23 cellular contexts compared by ENCODE assay signal in genomic region chr21:31576428-31576827, GRCh38.
DNase-seq lines count a peak whose midpoint lies in the region; ATAC-seq and TF ChIP-seq lines count a peak whose summit lies in the region.
"Had no signal": no experiment of that assay in that cellular context is flagged by ENCODE, and none has a peak within 500 bp of the region (broad histone marks: within the 10 kb centered on the region; RNA-seq: fewer than 3 reads in every experiment).

No MANE protein-coding gene starts in this region.

- no peaks in the 10 kb centered on the region for H3K36me3 Mint-ChIP-seq in chondrocyte (ENCODE audit: low read depth)

- no peaks in the 10 kb centered on the region for H3K79me2 ChIP-seq in hepatocyte

- peak in 2 of 3 donors; percentile 41 to 59 for DNase-seq in right cardiac atrium
- no peak for DNase-seq in left ventricle myocardium superior
- DNase-seq in NCI-H2171 treated with DMSO at 0.1 percent for 48 hours (lab: John Stamatoyannopoulos, UW) = peak; percentile 56
- DNase-seq in cardiac fibroblast (ENCODE audit: low read depth in 2 of 2) = peak; percentile 29 to 48
- no peak for DNase-seq in hepatocyte (ENCODE audit: low spot score)
- no peak for DNase-seq in foreskin melanocyte
- DNase-seq in chondrocyte (ENCODE audit: low spot score) = no peak
- no peak for DNase-seq in sciatic nerve (ENCODE audit: low spot score)
- DNase-seq: ACHN; activated CD4-positive, alpha-beta memory T cell treated with anti-CD3 and anti-CD28 coated beads, Interleukin-2, amount 10 ng/mL, durations not matched to agents 7 days and 5 days; activated gamma-delta T cell treated with Interleukin-2 at 50 U/mL for 16 hours; activated T-cell treated with anti-CD3 and anti-CD28 coated beads for 4 hours; C1 segment of cervical spinal cord; foreskin fibroblast; KBM-7; NCI-H2081 treated with DMSO at 0.1 percent for 48 hours; NCI-H774; PC-9 had no signal

- H2AFZ ChIP-seq in hepatocyte = no peak overlapping the region
- H2AFZ ChIP-seq: PC-9 had no signal

- intact Hi-C loops in right cardiac atrium (cut with DNase I) = loop anchor here in 1 of 4 donors (10.0 kb wide), 1 partner anchor 232 kb away; the partner anchor contains the start of gene TIAM1
- intact Hi-C loops in left ventricle myocardium superior (cut with micrococcal nuclease) = no loop called here
- intact Hi-C loops in sciatic nerve (cut with DNase I) = no loop called here

- peaks cover 8% of the 10 kb centered on the region for H3K9me3 Mint-ChIP-seq in chondrocyte (ENCODE audit: low read depth)
- H3K9me3 Mint-ChIP-seq: activated CD4-positive, alpha-beta memory T cell treated with anti-CD3 and anti-CD28 coated beads, Interleukin-2, amount 10 ng/mL, durations not matched to agents 7 days and 5 days; dendritic cell treated with granulocyte-macrophage colony-stimulating factor and Interleukin-4, amounts not matched to agents 40 ng/mL and 50 ng/mL, for 4 days; T-helper 1 cell treated with Interleukin-12 subunit alpha and Interleukin-12 subunit beta and Interleukin-4 antibody, amounts not matched to agents 30 μg/mL and 1 μg/mL, for 36 hours had no signal

- 42% methylated on average over 6 of the region's 6 CpGs for WGBS in right cardiac atrium
- 89% methylated on average over 6 of the region's 6 CpGs for WGBS in hepatocyte (ENCODE audit: low lambda C conversion rate, missing lambda C conversion rate)

- H3K27me3 ChIP-seq in right cardiac atrium (ENCODE audit: control insufficient read depth, insufficient read depth) (no peaks in the 10 kb centered on the region), hepatocyte (no peaks in the 10 kb centered on the region)
- H3K27me3 ChIP-seq: breast epithelium, SJCRH30 had no signal

- H3K9me3 ChIP-seq in right cardiac atrium (ENCODE audit: control insufficient read depth, low read length) (peaks cover 1% of the 10 kb centered on the region), hepatocyte (ENCODE audit: low read depth) (no peaks in the 10 kb centered on the region)

- no peaks in the 10 kb centered on the region for H3K9me2 ChIP-seq in hepatocyte (replicated peaks; ENCODE audit: insufficient read depth)

- no peak overlapping the region for H3K27ac Mint-ChIP-seq in chondrocyte (ENCODE audit: unreplicated experiment)
- H3K27ac Mint-ChIP-seq: activated CD4-positive, alpha-beta memory T cell treated with anti-CD3 and anti-CD28 coated beads, Interleukin-2, amount 10 ng/mL, durations not matched to agents 7 days and 5 days; dendritic cell treated with granulocyte-macrophage colony-stimulating factor and Interleukin-4, amounts not matched to agents 40 ng/mL and 50 ng/mL, for 4 days; T-helper 1 cell treated with Interleukin-12 subunit alpha and Interleukin-12 subunit beta and Interleukin-4 antibody, amounts not matched to agents 30 μg/mL and 1 μg/mL, for 36 hours had no signal

- H3K27ac ChIP-seq in right cardiac atrium (ENCODE audit: low read length) (no peak overlapping the region), hepatocyte (no peak overlapping the region)
- H3K27ac ChIP-seq: breast epithelium, PC-9, SJCRH30 had no signal

- H3K4me3 ChIP-seq in right cardiac atrium (ENCODE audit: low read length) = no peak overlapping the region
- H3K4me3 ChIP-seq in cardiac fibroblast (replicated peaks in 1 of 2; ENCODE audit: low read depth in 2 of 2, low read length in 2 of 2) = no peak overlapping the region
- H3K4me3 ChIP-seq in hepatocyte = no peak overlapping the region
- H3K4me3 ChIP-seq: breast epithelium, lung, PC-9, SJCRH30 had no signal

- H3K4me2 ChIP-seq in hepatocyte = no peak overlapping the region
- H3K4me2 ChIP-seq: PC-9 had no signal

- H3K4me3 Mint-ChIP-seq in chondrocyte (ENCODE audit: unreplicated experiment) = no peak overlapping the region
- H3K4me3 Mint-ChIP-seq: activated CD4-positive, alpha-beta memory T cell treated with anti-CD3 and anti-CD28 coated beads, Interleukin-2, amount 10 ng/mL, durations not matched to agents 7 days and 5 days; dendritic cell treated with granulocyte-macrophage colony-stimulating factor and Interleukin-4, amounts not matched to agents 40 ng/mL and 50 ng/mL, for 4 days; T-helper 1 cell treated with Interleukin-12 subunit alpha and Interleukin-12 subunit beta and Interleukin-4 antibody, amounts not matched to agents 30 μg/mL and 1 μg/mL, for 36 hours had no signal

- TF ChIP-seq CTCF in cardiac fibroblast (IDR thresholded peaks at IDR 0.05; ENCODE audit: low read depth, low read length) (no peak), hepatocyte (IDR thresholded peaks at IDR 0.05; ENCODE audit: poor library complexity) (no peak), chondrocyte (IDR thresholded peaks at IDR 0.05) (no peak)

- no peaks in the 10 kb centered on the region for H3K36me3 ChIP-seq in hepatocyte (replicated peaks; ENCODE audit: insufficient read depth, low read depth)
- H3K36me3 ChIP-seq: breast epithelium, SJCRH30 had no signal

- no peaks in the 10 kb centered on the region for H3K4me1 Mint-ChIP-seq in chondrocyte (ENCODE audit: low read depth)
- H3K4me1 Mint-ChIP-seq: activated CD4-positive, alpha-beta memory T cell treated with anti-CD3 and anti-CD28 coated beads, Interleukin-2, amount 10 ng/mL, durations not matched to agents 7 days and 5 days had no signal

- no peaks in the 10 kb centered on the region for H3K4me1 ChIP-seq in right cardiac atrium (ENCODE audit: control insufficient read depth, insufficient read depth, low read length)
- no peaks in the 10 kb centered on the region for H3K4me1 ChIP-seq in hepatocyte (ENCODE audit: insufficient read depth)
- H3K4me1 ChIP-seq: breast epithelium, SJCRH30 had no signal

- H3K27me3 Mint-ChIP-seq in chondrocyte (ENCODE audit: low read depth) = peaks cover 5% of the 10 kb centered on the region

- peak; percentile 59 to 72 for ATAC-seq in right cardiac atrium
- no peak for ATAC-seq in left ventricle myocardium superior
- no peak for ATAC-seq in sciatic nerve

- no peaks in the 10 kb centered on the region for H4K20me1 ChIP-seq in hepatocyte (ENCODE audit: insufficient read depth, poor library complexity, severe bottlenecking)

Comparison
In these comparisons a context has a peak if more than half of its experiments do, and no peak if none do; other contexts are left out.
1. ATAC-seq: peak in right cardiac atrium (2 of 2); none in left ventricle myocardium superior (single experiment) and sciatic nerve (single experiment).
2. DNase-seq: peak in right cardiac atrium (2 of 3), NCI-H2171 treated with DMSO at 0.1 percent for 48 hours (single experiment) and cardiac fibroblast (2 of 2); none in left ventricle myocardium superior (single experiment), hepatocyte (single experiment), foreskin melanocyte (single experiment), chondrocyte (single experiment) and sciatic nerve (single experiment).